Comparison of ENCODE assay signal across 10 cellular contexts in the genomic region with DNA sequence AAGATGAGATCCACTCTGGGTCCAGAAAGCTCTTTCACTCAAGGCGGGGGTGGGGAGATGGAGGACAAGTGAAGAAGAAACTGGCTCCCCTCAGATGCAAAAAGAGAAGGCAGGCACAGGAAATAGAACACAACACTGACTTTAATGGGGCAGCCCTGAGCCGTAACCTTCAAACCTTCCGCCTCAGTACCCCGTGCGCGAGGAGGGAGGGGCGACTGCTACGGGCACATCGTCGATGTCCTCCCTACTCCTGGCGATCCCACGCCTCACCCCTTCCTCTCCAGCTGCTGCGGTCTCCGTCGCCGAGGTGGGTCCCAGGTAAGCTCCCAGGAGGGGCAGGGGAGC. TPM values are rescaled to one million over a fixed set of nuclear protein-coding genes. Genes with fewer than 3 reads are reported as not detected.
DNase-seq lines count a peak whose midpoint lies in the region; ATAC-seq, FAIRE-seq and TF ChIP-seq lines count a peak whose summit lies in the region.
"Had no signal": no experiment of that assay in that cellular context is flagged by ENCODE, and none has a peak within 500 bp of the region (broad histone marks: within the 10 kb centered on the region; RNA-seq: fewer than 3 reads in every experiment).

No MANE protein-coding gene starts in this region.

- in situ Hi-C loops in HepG2 (cut with HindIII; ENCODE audit: extremely low pct_ligation_motif_present, low pct_unique_long_range_greater_than_20kb), result no loop called here

- no peak for TF ChIP-seq RAD21 in HepG2 (CRISPR knock-in tag; IDR thresholded peaks at IDR 0.05)

- no peak for FAIRE-seq in HepG2 (lab: Jason Lieb, UNC)
- FAIRE-seq: A204.1, islet of Langerhans had no signal

- H3K9me3 ChIP-seq in ascending aorta (no peaks in the 10 kb centered on the region), HepG2 (ENCODE audit: low read length) (no peaks in the 10 kb centered on the region)

- DNase-seq in NCI-H510A treated with DMSO at 0.1 percent for 48 hours (lab: John Stamatoyannopoulos, UW) (peak; percentile 73), NCI-H510A (lab: John Stamatoyannopoulos, UW) (no peak), ascending aorta (ENCODE audit: low spot score in 2 of 2) (no peak), HepG2 (ENCODE audit: low spot score) (no peak), NCI-H1417 treated with DMSO at 0.1 percent for 48 hours (lab: John Stamatoyannopoulos, UW) (no peak), foreskin melanocyte (no peak)
- peak in 1 of 2 donors; percentile 25 for DNase-seq in stimulated activated naive CD8-positive, alpha-beta T cell treated with anti-CD3 and anti-CD28 coated beads, Interleukin-15, amount 100 ng/mL, for 72 hours

- H3K9ac ChIP-seq in HepG2 (ENCODE audit: insufficient read depth, low read depth, low read length), result no peak overlapping the region

- H3K4me1 ChIP-seq in ascending aorta, result peaks cover 5 to 13% of the 10 kb centered on the region in 2 donors
- peaks cover 44% of the 10 kb centered on the region for H3K4me1 ChIP-seq in HepG2 (ENCODE audit: insufficient read depth, low read length)

- no peak for TF ChIP-seq POLR2A in HepG2 (IDR thresholded peaks at IDR 0.05; ENCODE audit: insufficient read depth in 1 of 2, low read depth in 2 of 2, low read length in 2 of 2)

- POLR2A ChIA-PET in HepG2 (lab: Yijun Ruan, JAX), result interaction anchor here (1.1 to 3.6 kb wide), 4 partner anchors 9 to 32 kb away, joined by 3 to 48 read pairs (median 4); partner anchors contain the start of genes ADISSP and CENPB

- H3K27me3 ChIP-seq in ascending aorta (no peaks in the 10 kb centered on the region), HepG2 (ENCODE audit: control insufficient read depth in 1 of 2, insufficient read depth in 2 of 2, low read length in 2 of 2) (peaks cover 2 to 36% of the 10 kb centered on the region in 2 experiments)

- TF ChIP-seq CTCF in ascending aorta (IDR thresholded peaks at IDR 0.05), result no peak
- no peak for TF ChIP-seq CTCF in HepG2 (CRISPR knock-in tag; IDR thresholded peaks at IDR 0.05)

- CTCF ChIA-PET in HepG2 (lab: Yijun Ruan, JAX; ENCODE audit: low intra/inter-chr PET ratio, low total read pairs), result interaction anchor here (1.3 kb wide), 1 partner anchor 9 kb away, joined by 3 read pairs; no protein-coding TSS in a partner anchor

- H2AFZ ChIP-seq in HepG2 (ENCODE audit: low read length), result no peak overlapping the region

- no peak for ATAC-seq in HepG2
- ATAC-seq in stimulated activated naive CD8-positive, alpha-beta T cell treated with anti-CD3 and anti-CD28 coated beads, Interleukin-15, amount 100 ng/mL, for 72 hours, result peak; percentile 65
- ATAC-seq in HG03025 (IDR thresholded peaks at IDR 0.05; ENCODE audit: low FRiP score, unreplicated experiment), result no peak

- peak overlapping the region; percentile 57 to 62 for H3K4me3 ChIP-seq in ascending aorta
- peak overlapping the region; percentile 54 to 79 (median 55); a peak in 4 of 6 replicates for H3K4me3 ChIP-seq in HepG2 (replicated peaks in 1 of 3; ENCODE audit: insufficient read depth in 1 of 3, low read depth in 2 of 3, low read length in 3 of 3)

- H3K27me3 Mint-ChIP-seq in stimulated activated naive CD8-positive, alpha-beta T cell treated with anti-CD3 and anti-CD28 coated beads, Interleukin-15, amount 100 ng/mL, for 72 hours, result peaks cover 19% of the 10 kb centered on the region

- peak overlapping the region; percentile 87 to 88 for H3K4me3 Mint-ChIP-seq in stimulated activated naive CD8-positive, alpha-beta T cell treated with anti-CD3 and anti-CD28 coated beads, Interleukin-15, amount 100 ng/mL, for 72 hours

- H3K36me3 ChIP-seq in ascending aorta (no peaks in the 10 kb centered on the region), HepG2 (replicated peaks in 1 of 2; ENCODE audit: control insufficient read depth in 1 of 2, insufficient read depth in 2 of 2, low read length in 2 of 2) (no peaks in the 10 kb centered on the region)

- no peak overlapping the region for H3K27ac ChIP-seq in ascending aorta
- H3K27ac ChIP-seq in HepG2 (ENCODE audit: extremely low read length, insufficient read depth, low read length), result no peak overlapping the region

- no TSS peak for BruUV-seq in HepG2 (replicated peaks; lab: Mats Ljungman, UMichigan)

- TF ChIP-seq EP300 in HepG2 (IDR thresholded peaks at IDR 0.05; ENCODE audit: low read depth in 2 of 2, low read length in 2 of 2) (no peak), HepG2 (CRISPR knock-in tag; IDR thresholded peaks at IDR 0.05; ENCODE audit: borderline replicate concordance) (no peak)

- peak overlapping the region; percentile 96 for H3K4me2 ChIP-seq in HepG2 (ENCODE audit: low read depth, low read length)

- intact Hi-C loops in ascending aorta (cut with DNase I) (no loop called here), HepG2 (cut with micrococcal nuclease; ENCODE audit: unreplicated experiment) (no loop called here)

- no peaks in the 10 kb centered on the region for H4K20me1 ChIP-seq in HepG2 (ENCODE audit: insufficient read depth, low read length)

- peaks cover 46% of the 10 kb centered on the region for H3K4me1 Mint-ChIP-seq in stimulated activated naive CD8-positive, alpha-beta T cell treated with anti-CD3 and anti-CD28 coated beads, Interleukin-15, amount 100 ng/mL, for 72 hours

- WGBS in HepG2 (ENCODE audit: low lambda C conversion rate), result 60% methylated on average over 16 of the region's 16 CpGs

- H3K79me2 ChIP-seq in HepG2 (ENCODE audit: insufficient read depth, low read length), result no peaks in the 10 kb centered on the region

- H3K27ac Mint-ChIP-seq in stimulated activated naive CD8-positive, alpha-beta T cell treated with anti-CD3 and anti-CD28 coated beads, Interleukin-15, amount 100 ng/mL, for 72 hours, result peak overlapping the region in 1 of 2 donors; percentile 70

- no peaks in the 10 kb centered on the region for H3K9me3 Mint-ChIP-seq in stimulated activated naive CD8-positive, alpha-beta T cell treated with anti-CD3 and anti-CD28 coated beads, Interleukin-15, amount 100 ng/mL, for 72 hours

RNA-seq across cellular contexts. Expression of gene SPEF1, which starts 3.9 kb away (rescaled TPM):
- total RNA-seq in ascending aorta (not detected), HepG2 (2016; rRNA removed; fragmentation: Illumina TruSeq; extraction: Trizol) (0.27 and 0.32 TPM in 2 replicates)
- not detected in 2 replicates for total RNA-seq in HepG2 (2016; cell fraction: cytosol; rRNA removed; fragmentation: Illumina TruSeq; extraction: Trizol; ENCODE audit: low read depth)
- 0.15 and 0.22 TPM in 2 replicates for total RNA-seq in HepG2 (2016; cell fraction: insoluble cytoplasmic fraction; rRNA removed; fragmentation: Illumina TruSeq; extraction: Trizol)
- 0.17 and 0.22 TPM in 2 replicates for total RNA-seq in HepG2 (2016; cell fraction: membrane; rRNA removed; fragmentation: Illumina TruSeq; extraction: Trizol)
- 0.40 TPM in 1 of 2 replicates, not detected in the other for total RNA-seq in HepG2 (2016; cell fraction: nucleus; rRNA removed; fragmentation: Illumina TruSeq; extraction: Trizol)
- 0.05 and 0.11 TPM in 2 replicates for polyA plus RNA-seq in HepG2 (2011; rRNA removed)
- polyA plus RNA-seq in HepG2 (2011; cell fraction: cytosol; rRNA removed), result 0.08 TPM in 1 of 2 replicates, not detected in the other
- polyA plus RNA-seq in HepG2 (2011; cell fraction: nucleus; rRNA removed), result 0.45 and 0.84 TPM in 2 replicates
- 0.11 TPM in 1 of 2 replicates, not detected in the other for polyA plus RNA-seq in HepG2 (2012)
- 0.17 and 0.22 TPM in 2 replicates for polyA plus RNA-seq in HepG2 (2016; cell fraction: cytosol; fragmentation: Illumina TruSeq; extraction: Trizol; ENCODE audit: low read depth)
- polyA plus RNA-seq in HepG2 (2016; cell fraction: insoluble cytoplasmic fraction; fragmentation: Illumina TruSeq; extraction: Trizol; ENCODE audit: low read depth), result 0.24 and 0.25 TPM in 2 replicates
- 0.20 and 0.42 TPM in 2 replicates for polyA plus RNA-seq in HepG2 (2016; cell fraction: membrane; fragmentation: Illumina TruSeq; extraction: Trizol; ENCODE audit: low read depth)
- 0.29 TPM in 1 of 2 replicates, not detected in the other for polyA plus RNA-seq in HepG2 (2016; cell fraction: nucleus; fragmentation: Illumina TruSeq; extraction: Trizol; ENCODE audit: insufficient read depth, low read depth)
- 0.08 and 0.14 TPM in 2 replicates for polyA minus RNA-seq in HepG2 (2011; rRNA and poly(A)+ RNA removed; ENCODE audit: low replicate concordance)
- not detected in 2 replicates for polyA minus RNA-seq in HepG2 (2011; cell fraction: cytosol; rRNA and poly(A)+ RNA removed)
- 0.64 TPM in 1 of 2 replicates, not detected in the other for polyA minus RNA-seq in HepG2 (2011; cell fraction: nucleus; rRNA and poly(A)+ RNA removed)

RNA-seq across cellular contexts. Expression of gene CENPB, which starts 9.2 kb away (rescaled TPM):
- total RNA-seq in ascending aorta (173 TPM), HepG2 (2016; rRNA removed; fragmentation: Illumina TruSeq; extraction: Trizol) (42.9 and 54.5 TPM in 2 replicates)
- total RNA-seq in HepG2 (2016; cell fraction: cytosol; rRNA removed; fragmentation: Illumina TruSeq; extraction: Trizol; ENCODE audit: low read depth), result 12.7 and 12.9 TPM in 2 replicates
- 42.6 and 53.4 TPM in 2 replicates for total RNA-seq in HepG2 (2016; cell fraction: insoluble cytoplasmic fraction; rRNA removed; fragmentation: Illumina TruSeq; extraction: Trizol)
- 44.1 and 47.1 TPM in 2 replicates for total RNA-seq in HepG2 (2016; cell fraction: membrane; rRNA removed; fragmentation: Illumina TruSeq; extraction: Trizol)
- 22.9 and 28.9 TPM in 2 replicates for total RNA-seq in HepG2 (2016; cell fraction: nucleus; rRNA removed; fragmentation: Illumina TruSeq; extraction: Trizol)
- 10.4 and 15.6 TPM in 2 replicates for polyA plus RNA-seq in HepG2 (2011; rRNA removed)
- polyA plus RNA-seq in HepG2 (2011; cell fraction: cytosol; rRNA removed), result 13.3 and 14.8 TPM in 2 replicates
- 19.0 and 20.4 TPM in 2 replicates for polyA plus RNA-seq in HepG2 (2011; cell fraction: nucleus; rRNA removed)
- polyA plus RNA-seq in HepG2 (2012), result 20.0 and 24.1 TPM in 2 replicates
- 11.2 and 11.4 TPM in 2 replicates for polyA plus RNA-seq in HepG2 (2016; cell fraction: cytosol; fragmentation: Illumina TruSeq; extraction: Trizol; ENCODE audit: low read depth)
- 37.8 and 42.0 TPM in 2 replicates for polyA plus RNA-seq in HepG2 (2016; cell fraction: insoluble cytoplasmic fraction; fragmentation: Illumina TruSeq; extraction: Trizol; ENCODE audit: low read depth)
- 28.4 and 33.6 TPM in 2 replicates for polyA plus RNA-seq in HepG2 (2016; cell fraction: membrane; fragmentation: Illumina TruSeq; extraction: Trizol; ENCODE audit: low read depth)
- polyA plus RNA-seq in HepG2 (2016; cell fraction: nucleus; fragmentation: Illumina TruSeq; extraction: Trizol; ENCODE audit: insufficient read depth, low read depth), result 36.6 and 38.3 TPM in 2 replicates
- 40.5 and 51.2 TPM in 2 replicates for polyA minus RNA-seq in HepG2 (2011; rRNA and poly(A)+ RNA removed; ENCODE audit: low replicate concordance)
- polyA minus RNA-seq in HepG2 (2011; cell fraction: cytosol; rRNA and poly(A)+ RNA removed), result 17.9 and 18.5 TPM in 2 replicates
- polyA minus RNA-seq in HepG2 (2011; cell fraction: nucleus; rRNA and poly(A)+ RNA removed), result 16.0 and 16.7 TPM in 2 replicates

RNA-seq across cellular contexts. Expression of gene ADISSP, which starts 9.8 kb away (rescaled TPM):
- total RNA-seq in ascending aorta (48.4 TPM), HepG2 (2016; rRNA removed; fragmentation: Illumina TruSeq; extraction: Trizol) (70.0 and 90.6 TPM in 2 replicates)
- 120 and 149 TPM in 2 replicates for total RNA-seq in HepG2 (2016; cell fraction: cytosol; rRNA removed; fragmentation: Illumina TruSeq; extraction: Trizol; ENCODE audit: low read depth)
- 67.4 and 89.2 TPM in 2 replicates for total RNA-seq in HepG2 (2016; cell fraction: insoluble cytoplasmic fraction; rRNA removed; fragmentation: Illumina TruSeq; extraction: Trizol)
- 165 and 207 TPM in 2 replicates for total RNA-seq in HepG2 (2016; cell fraction: membrane; rRNA removed; fragmentation: Illumina TruSeq; extraction: Trizol)
- 43.5 and 46.5 TPM in 2 replicates for total RNA-seq in HepG2 (2016; cell fraction: nucleus; rRNA removed; fragmentation: Illumina TruSeq; extraction: Trizol)
- polyA plus RNA-seq in HepG2 (2011; rRNA removed), result 38.3 and 51.7 TPM in 2 replicates
- polyA plus RNA-seq in HepG2 (2011; cell fraction: cytosol; rRNA removed), result 41.7 and 67.3 TPM in 2 replicates
- 36.2 and 38.2 TPM in 2 replicates for polyA plus RNA-seq in HepG2 (2011; cell fraction: nucleus; rRNA removed)
- polyA plus RNA-seq in HepG2 (2012), result 37.4 and 38.4 TPM in 2 replicates
- 210 and 248 TPM in 2 replicates for polyA plus RNA-seq in HepG2 (2016; cell fraction: cytosol; fragmentation: Illumina TruSeq; extraction: Trizol; ENCODE audit: low read depth)
- 96.6 and 129 TPM in 2 replicates for polyA plus RNA-seq in HepG2 (2016; cell fraction: insoluble cytoplasmic fraction; fragmentation: Illumina TruSeq; extraction: Trizol; ENCODE audit: low read depth)
- 249 and 277 TPM in 2 replicates for polyA plus RNA-seq in HepG2 (2016; cell fraction: membrane; fragmentation: Illumina TruSeq; extraction: Trizol; ENCODE audit: low read depth)
- polyA plus RNA-seq in HepG2 (2016; cell fraction: nucleus; fragmentation: Illumina TruSeq; extraction: Trizol; ENCODE audit: insufficient read depth, low read depth), result 90.0 and 101 TPM in 2 replicates
- polyA minus RNA-seq in HepG2 (2011; rRNA and poly(A)+ RNA removed; ENCODE audit: low replicate concordance), result 32.0 and 63.5 TPM in 2 replicates
- polyA minus RNA-seq in HepG2 (2011; cell fraction: cytosol; rRNA and poly(A)+ RNA removed), result 30.2 and 38.4 TPM in 2 replicates
- 15.2 and 15.3 TPM in 2 replicates for polyA minus RNA-seq in HepG2 (2011; cell fraction: nucleus; rRNA and poly(A)+ RNA removed)

RNA-seq across cellular contexts. Expression of gene CDC25B, which starts 18.8 kb away (rescaled TPM):
- total RNA-seq in ascending aorta (60.6 TPM), HepG2 (2016; rRNA removed; fragmentation: Illumina TruSeq; extraction: Trizol) (14.5 and 19.3 TPM in 2 replicates)
- 5.8 and 5.9 TPM in 2 replicates for total RNA-seq in HepG2 (2016; cell fraction: cytosol; rRNA removed; fragmentation: Illumina TruSeq; extraction: Trizol; ENCODE audit: low read depth)
- total RNA-seq in HepG2 (2016; cell fraction: insoluble cytoplasmic fraction; rRNA removed; fragmentation: Illumina TruSeq; extraction: Trizol), result 15.3 and 18.9 TPM in 2 replicates
- total RNA-seq in HepG2 (2016; cell fraction: membrane; rRNA removed; fragmentation: Illumina TruSeq; extraction: Trizol), result 18.7 and 19.9 TPM in 2 replicates
- 13.9 and 16.9 TPM in 2 replicates for total RNA-seq in HepG2 (2016; cell fraction: nucleus; rRNA removed; fragmentation: Illumina TruSeq; extraction: Trizol)
- polyA plus RNA-seq in HepG2 (2011; rRNA removed), result 14.3 and 19.4 TPM in 2 replicates
- 11.6 and 15.6 TPM in 2 replicates for polyA plus RNA-seq in HepG2 (2011; cell fraction: cytosol; rRNA removed)
- polyA plus RNA-seq in HepG2 (2011; cell fraction: nucleus; rRNA removed), result 49.0 and 73.9 TPM in 2 replicates
- 26.0 and 33.6 TPM in 2 replicates for polyA plus RNA-seq in HepG2 (2012)
- 10.4 and 11.1 TPM in 2 replicates for polyA plus RNA-seq in HepG2 (2016; cell fraction: cytosol; fragmentation: Illumina TruSeq; extraction: Trizol; ENCODE audit: low read depth)
- 30.9 and 41.0 TPM in 2 replicates for polyA plus RNA-seq in HepG2 (2016; cell fraction: insoluble cytoplasmic fraction; fragmentation: Illumina TruSeq; extraction: Trizol; ENCODE audit: low read depth)
- 21.7 and 25.1 TPM in 2 replicates for polyA plus RNA-seq in HepG2 (2016; cell fraction: membrane; fragmentation: Illumina TruSeq; extraction: Trizol; ENCODE audit: low read depth)
- 40.4 and 46.6 TPM in 2 replicates for polyA plus RNA-seq in HepG2 (2016; cell fraction: nucleus; fragmentation: Illumina TruSeq; extraction: Trizol; ENCODE audit: insufficient read depth, low read depth)
- 22.5 and 47.0 TPM in 2 replicates for polyA minus RNA-seq in HepG2 (2011; rRNA and poly(A)+ RNA removed; ENCODE audit: low replicate concordance)
- polyA minus RNA-seq in HepG2 (2011; cell fraction: cytosol; rRNA and poly(A)+ RNA removed), result 15.7 and 18.9 TPM in 2 replicates
- 11.1 and 13.0 TPM in 2 replicates for polyA minus RNA-seq in HepG2 (2011; cell fraction: nucleus; rRNA and poly(A)+ RNA removed)

RNA-seq across cellular contexts. Expression of gene AP5S1, which starts 43.0 kb away (rescaled TPM):
- total RNA-seq in ascending aorta, result 38.5 TPM
- 23.2 and 23.7 TPM in 2 replicates for total RNA-seq in HepG2 (2016; rRNA removed; fragmentation: Illumina TruSeq; extraction: Trizol)
- 6.5 and 6.6 TPM in 2 replicates for total RNA-seq in HepG2 (2016; cell fraction: cytosol; rRNA removed; fragmentation: Illumina TruSeq; extraction: Trizol; ENCODE audit: low read depth)
- 20.8 and 26.3 TPM in 2 replicates for total RNA-seq in HepG2 (2016; cell fraction: insoluble cytoplasmic fraction; rRNA removed; fragmentation: Illumina TruSeq; extraction: Trizol)
- 15.6 and 19.4 TPM in 2 replicates for total RNA-seq in HepG2 (2016; cell fraction: membrane; rRNA removed; fragmentation: Illumina TruSeq; extraction: Trizol)
- total RNA-seq in HepG2 (2016; cell fraction: nucleus; rRNA removed; fragmentation: Illumina TruSeq; extraction: Trizol), result 14.1 and 15.3 TPM in 2 replicates
- polyA plus RNA-seq in HepG2 (2011; rRNA removed), result 7.9 and 9.1 TPM in 2 replicates
- 6.7 and 9.3 TPM in 2 replicates for polyA plus RNA-seq in HepG2 (2011; cell fraction: cytosol; rRNA removed)
- 13.1 and 17.4 TPM in 2 replicates for polyA plus RNA-seq in HepG2 (2011; cell fraction: nucleus; rRNA removed)
- 6.2 and 7.2 TPM in 2 replicates for polyA plus RNA-seq in HepG2 (2012)
- 6.5 and 8.5 TPM in 2 replicates for polyA plus RNA-seq in HepG2 (2016; cell fraction: cytosol; fragmentation: Illumina TruSeq; extraction: Trizol; ENCODE audit: low read depth)
- polyA plus RNA-seq in HepG2 (2016; cell fraction: insoluble cytoplasmic fraction; fragmentation: Illumina TruSeq; extraction: Trizol; ENCODE audit: low read depth), result 20.4 and 21.3 TPM in 2 replicates
- polyA plus RNA-seq in HepG2 (2016; cell fraction: membrane; fragmentation: Illumina TruSeq; extraction: Trizol; ENCODE audit: low read depth), result 13.2 and 17.0 TPM in 2 replicates
- 18.0 and 19.1 TPM in 2 replicates for polyA plus RNA-seq in HepG2 (2016; cell fraction: nucleus; fragmentation: Illumina TruSeq; extraction: Trizol; ENCODE audit: insufficient read depth, low read depth)
- polyA minus RNA-seq in HepG2 (2011; rRNA and poly(A)+ RNA removed; ENCODE audit: low replicate concordance), result 15.2 and 46.1 TPM in 2 replicates
- 8.3 and 11.6 TPM in 2 replicates for polyA minus RNA-seq in HepG2 (2011; cell fraction: cytosol; rRNA and poly(A)+ RNA removed)
- 23.7 and 26.3 TPM in 2 replicates for polyA minus RNA-seq in HepG2 (2011; cell fraction: nucleus; rRNA and poly(A)+ RNA removed)
